ENCODE assay signal across 10 cellular contexts in genomic region chr17:59406808-59407381, GRCh38.
DNase-seq lines count a peak whose midpoint lies in the region; FAIRE-seq and TF ChIP-seq lines count a peak whose summit lies in the region.
"Had no signal": no experiment of that assay in that cellular context is flagged by ENCODE, and none has a peak within 500 bp of the region (broad histone marks: within the 10 kb centered on the region; RNA-seq: fewer than 3 reads in every experiment).

No MANE protein-coding gene starts in this region.

- peaks cover 24% of the 10 kb centered on the region for H3K36me3 ChIP-seq in adipocyte (ENCODE audit: control insufficient read depth, insufficient read depth, low read length, severe bottlenecking)
- H3K36me3 ChIP-seq in uterus, result no peaks in the 10 kb centered on the region

- FAIRE-seq in islet of Langerhans (lab: Jason Lieb, UNC), result peak; percentile 96

- intact Hi-C loops in uterus (cut with DNase I; ENCODE audit: low total_unique reads), result no loop called here

- peaks cover 17% of the 10 kb centered on the region for H3K4me1 ChIP-seq in adipocyte (ENCODE audit: control insufficient read depth, insufficient read depth, low read length)
- peaks cover 5 to 15% of the 10 kb centered on the region in 2 donors for H3K4me1 ChIP-seq in uterus
- H3K4me1 ChIP-seq: Peyer's patch had no signal

- TF ChIP-seq CTCF in uterus (IDR thresholded peaks at IDR 0.05), result no peak

- no peaks in the 10 kb centered on the region for H3K27me3 ChIP-seq in adipocyte (replicated peaks; ENCODE audit: control insufficient read depth, insufficient read depth, low read length)
- H3K27me3 ChIP-seq in uterus, result no peaks in the 10 kb centered on the region
- H3K27me3 ChIP-seq: Peyer's patch had no signal

- DNase-seq in SHP77 (lab: John Stamatoyannopoulos, UW) (peak; percentile 17 to 57), SHP77 treated with DMSO at 0.1 percent for 48 hours (lab: John Stamatoyannopoulos, UW) (no peak), adipocyte (ENCODE audit: low read depth) (peak; percentile 88), uterus (peak in 1 of 2 donors; percentile 30)
- no peak for DNase-seq in activated CD4-positive, alpha-beta T cell treated with anti-CD3 and anti-CD28 coated beads, Interleukin-2, amount 50 U/mL, for 48 hours
- DNase-seq in activated naive CD4-positive, alpha-beta T cell (lab: John Stamatoyannopoulos, UW), result no peak
- no peak for DNase-seq in activated effector memory CD4-positive, alpha-beta T cell treated with anti-CD3 and anti-CD28 coated beads, Interleukin-2, amount 50 U/mL, for 16 hours
- DNase-seq: Peyer's patch had no signal

- H3K4me3 ChIP-seq in adipocyte (ENCODE audit: low read length) (no peak overlapping the region), uterus (no peak overlapping the region)
- H3K4me3 ChIP-seq: Peyer's patch, skin epidermis had no signal

- no peak for TF ChIP-seq POLR2A in uterus (IDR thresholded peaks at IDR 0.05)

- peak overlapping the region; percentile 66 to 73 for H3K27ac ChIP-seq in uterus
- H3K27ac ChIP-seq: skin epidermis had no signal

- H3K9me3 ChIP-seq in adipocyte (ENCODE audit: control insufficient read depth, low read length) (peaks cover 7% of the 10 kb centered on the region), uterus (no peaks in the 10 kb centered on the region)
- H3K9me3 ChIP-seq: Peyer's patch had no signal

- no peak overlapping the region for H3K9ac ChIP-seq in adipocyte (ENCODE audit: low read length)

Comparison
In these comparisons a context has a peak if more than half of its experiments do, and no peak if none do; other contexts are left out.
1. DNase-seq: peak in SHP77 (2 of 2) and adipocyte (single experiment); none in SHP77 treated with DMSO at 0.1 percent for 48 hours (single experiment), activated CD4-positive, alpha-beta T cell treated with anti-CD3 and anti-CD28 coated beads, Interleukin-2, amount 50 U/mL, for 48 hours (0 of 2), activated naive CD4-positive, alpha-beta T cell (0 of 4) and activated effector memory CD4-positive, alpha-beta T cell treated with anti-CD3 and anti-CD28 coated beads, Interleukin-2, amount 50 U/mL, for 16 hours (single experiment).